Comparison of ENCODE assay signal across 17 cellular contexts in genomic region chr17:14015286-14015685, GRCh38.
"Had no signal": no experiment of that assay in that cellular context is flagged by ENCODE, and none has a peak within 500 bp of the region (broad histone marks: within the 10 kb centered on the region; RNA-seq: fewer than 3 reads in every experiment).

No MANE protein-coding gene starts in this region.

- H3K9me3 ChIP-seq: heart left ventricle, lower lobe of right lung, pancreas, transverse colon, vagina had no signal

- H3K4me3 ChIP-seq: heart left ventricle, lower lobe of right lung, pancreas, transverse colon, vagina had no signal

- H3K27me3 ChIP-seq: pancreas, vagina had no signal

- ATAC-seq: heart left ventricle, left cardiac atrium, lower lobe of right lung, pancreas, T-cell had no signal

- H3K36me3 ChIP-seq: heart left ventricle, lower lobe of right lung, pancreas, transverse colon, vagina had no signal

- H3K27ac ChIP-seq: heart left ventricle, lower lobe of right lung, pancreas, transverse colon, vagina, VCaP had no signal

- H3K4me1 ChIP-seq: lower lobe of right lung, pancreas, transverse colon, vagina had no signal

- DNase-seq: activated CD4-positive, alpha-beta T cell treated with anti-CD3 and anti-CD28 coated beads for 1 hour; activated CD4-positive, alpha-beta T cell treated with anti-CD3 and anti-CD28 coated beads, Interleukin-2, amount 50 U/mL, for 4 hours; activated naive CD4-positive, alpha-beta T cell treated with anti-CD3 and anti-CD28 coated beads, Interleukin-2, amount 10 ng/mL, durations not matched to agents 7 days and 5 days; activated T-cell treated with anti-CD3 and anti-CD28 coated beads, Interleukin-2, amount 50 U/mL, for 1 hour; effector memory CD4-positive, alpha-beta T cell; heart left ventricle; left cardiac atrium; lower lobe of right lung; pancreas; small intestine; stimulated activated CD4-positive, alpha-beta T cell treated with anti-CD3 and anti-CD28 coated beads, Interleukin-4, amount 100 ng/mL, for 24 hours; stimulated activated naive CD4-positive, alpha-beta T cell; T-cell; T1000; transverse colon had no signal
